Comparison of ENCODE assay signal across 8 cellular contexts in genomic region chr22:41403532-41404318, GRCh38. TPM values are rescaled to one million over a fixed set of nuclear protein-coding genes. Genes with fewer than 3 reads are reported as not detected.
DNase-seq lines count a peak whose midpoint lies in the region; ATAC-seq and TF ChIP-seq lines count a peak whose summit lies in the region.

No MANE protein-coding gene starts in this region.

- peaks cover 10% of the 10 kb centered on the region for H3K4me1 Mint-ChIP-seq in CD14-positive monocyte
- H3K4me1 Mint-ChIP-seq in stimulated activated naive CD8-positive, alpha-beta T cell treated with anti-CD3 and anti-CD28 coated beads, Interleukin-15, amount 100 ng/mL, for 72 hours: peaks cover 31% of the 10 kb centered on the region

- H3K4ac ChIP-seq in neuronal stem cell (ENCODE audit: low read length): no peak overlapping the region

- no peak overlapping the region for H3K14ac ChIP-seq in neuronal stem cell (ENCODE audit: low read length)

- H3K4me1 ChIP-seq in neuronal stem cell (ENCODE audit: control insufficient read depth in 2 of 2, insufficient read depth in 1 of 2, low read depth in 1 of 2, low read length in 2 of 2): peaks cover 0 to 2% of the 10 kb centered on the region in 2 donors

- H3K4me3 Mint-ChIP-seq in CD14-positive monocyte: no peak overlapping the region
- H3K4me3 Mint-ChIP-seq in stimulated activated naive CD8-positive, alpha-beta T cell treated with anti-CD3 and anti-CD28 coated beads, Interleukin-15, amount 100 ng/mL, for 72 hours: peak overlapping the region; percentile 8 to 28

- no peak overlapping the region for H3K23ac ChIP-seq in neuronal stem cell (ENCODE audit: low read depth, low read length, poor library complexity)

- intact Hi-C loops in CD14-positive monocyte (cut with micrococcal nuclease): loop anchor here (2.0 to 10.0 kb wide), 2 partner anchors 113 to 191 kb away; no protein-coding TSS in a partner anchor

- no peak overlapping the region for H4K91ac ChIP-seq in neuronal stem cell (ENCODE audit: low read depth, low read length, poor library complexity)

- H2BK5ac ChIP-seq in neuronal stem cell (ENCODE audit: low read length): no peak overlapping the region

- peak; percentile 86 for ATAC-seq in GM19452 (IDR thresholded peaks at IDR 0.05; ENCODE audit: unreplicated experiment)
- ATAC-seq in stimulated activated naive CD8-positive, alpha-beta T cell treated with anti-CD3 and anti-CD28 coated beads, Interleukin-15, amount 100 ng/mL, for 72 hours: peak; percentile 99

- no peak overlapping the region for H3K4me3 ChIP-seq in LNCaP clone FGC (ENCODE audit: low read depth, low read length)
- no peak overlapping the region for H3K4me3 ChIP-seq in fibroblast of the aortic adventitia (ENCODE audit: low read depth, low read length)
- H3K4me3 ChIP-seq in neuronal stem cell (ENCODE audit: low read length in 2 of 2): no peak overlapping the region

- H3K9me3 ChIP-seq in neuronal stem cell (replicated peaks in 1 of 2; ENCODE audit: control insufficient read depth in 2 of 2, insufficient read depth in 1 of 2, low read depth in 1 of 2, low read length in 2 of 2): no peaks in the 10 kb centered on the region

- no peak overlapping the region for H2BK12ac ChIP-seq in neuronal stem cell (ENCODE audit: low read length)

- H2AK5ac ChIP-seq in neuronal stem cell (ENCODE audit: low read depth, low read length): peak overlapping the region; percentile 64

- no peak overlapping the region for H3K27ac Mint-ChIP-seq in CD14-positive monocyte
- no peak overlapping the region for H3K27ac Mint-ChIP-seq in stimulated activated naive CD8-positive, alpha-beta T cell treated with anti-CD3 and anti-CD28 coated beads, Interleukin-15, amount 100 ng/mL, for 72 hours

- H3K79me1 ChIP-seq in neuronal stem cell (ENCODE audit: low read depth, low read length): no peaks in the 10 kb centered on the region

- H2AFZ ChIP-seq in neuronal stem cell (ENCODE audit: low read length): peak overlapping the region; percentile 70

- H4K8ac ChIP-seq in neuronal stem cell (ENCODE audit: low read depth, low read length): peak overlapping the region; percentile 98

- TF ChIP-seq CTCF in CD14-positive monocyte (IDR thresholded peaks at IDR 0.05) (peak; percentile 89), LNCaP clone FGC (IDR thresholded peaks at IDR 0.05; ENCODE audit: control insufficient read depth, extremely low read depth, insufficient read depth) (peak; percentile 97), fibroblast of the aortic adventitia (IDR thresholded peaks at IDR 0.05; ENCODE audit: insufficient read depth, low read length) (peak; percentile 95)

- peak overlapping the region; percentile 74 for H3K18ac ChIP-seq in neuronal stem cell (ENCODE audit: low read length)

- no peaks in the 10 kb centered on the region for H3K36me3 ChIP-seq in neuronal stem cell (replicated peaks in 1 of 2; ENCODE audit: control insufficient read depth in 2 of 2, insufficient read depth in 2 of 2, low read length in 2 of 2)

- H2BK15ac ChIP-seq in neuronal stem cell (ENCODE audit: low read length): peak overlapping the region; percentile 78

- WGBS in neuronal stem cell (ENCODE audit: extremely low coverage in 2 of 2, insufficient read length in 2 of 2, insufficient replicate concordance in 1 of 2), 2 donors: no CpG with 5 or more reads among the region's 18 CpGs

- H3K27me3 ChIP-seq in neuronal stem cell (ENCODE audit: control insufficient read depth in 3 of 3, insufficient read depth in 3 of 3, low read depth in 1 of 3, low read length in 3 of 3): no peaks in the 10 kb centered on the region

- peak; percentile 87 for DNase-seq in CD14-positive monocyte (ENCODE audit: low spot score)
- DNase-seq in LNCaP clone FGC (ENCODE audit: low read depth): peak; percentile 54
- DNase-seq in SHP77 treated with DMSO at 0.1 percent for 48 hours (lab: John Stamatoyannopoulos, UW): peak; percentile 81
- peak; percentile 93 for DNase-seq in activated effector memory CD4-positive, alpha-beta T cell treated with anti-CD3 and anti-CD28 coated beads, Interleukin-2, amount 50 U/mL, for 16 hours
- DNase-seq in fibroblast of the aortic adventitia (ENCODE audit: low read depth): peak; percentile 84
- DNase-seq in neuronal stem cell (ENCODE audit: low spot score): peak; percentile 80
- peak; percentile 87 to 91 for DNase-seq in stimulated activated naive CD8-positive, alpha-beta T cell treated with anti-CD3 and anti-CD28 coated beads, Interleukin-15, amount 100 ng/mL, for 72 hours

- H2BK120ac ChIP-seq in neuronal stem cell (ENCODE audit: low read depth, low read length): no peak overlapping the region

- H3K9me3 Mint-ChIP-seq in CD14-positive monocyte: peaks cover 0 to 2% (median 0%) of the 10 kb centered on the region in 7 donors
- H3K9me3 Mint-ChIP-seq in stimulated activated naive CD8-positive, alpha-beta T cell treated with anti-CD3 and anti-CD28 coated beads, Interleukin-15, amount 100 ng/mL, for 72 hours: no peaks in the 10 kb centered on the region

- H3K4me2 ChIP-seq in neuronal stem cell (ENCODE audit: insufficient read depth, low read length, poor library complexity, severe bottlenecking): no peak overlapping the region

- no peak overlapping the region for H3K27ac ChIP-seq in neuronal stem cell (replicated peaks; ENCODE audit: low read length)

- no peaks in the 10 kb centered on the region for H3K36me3 Mint-ChIP-seq in CD14-positive monocyte

- no peak overlapping the region for H3K9ac ChIP-seq in neuronal stem cell (ENCODE audit: low read depth, low read length, poor library complexity)

- H3K27me3 Mint-ChIP-seq in CD14-positive monocyte (ENCODE audit: low read depth in 3 of 3): peaks cover 3 to 6% (median 3%) of the 10 kb centered on the region in 3 donors
- no peaks in the 10 kb centered on the region for H3K27me3 Mint-ChIP-seq in stimulated activated naive CD8-positive, alpha-beta T cell treated with anti-CD3 and anti-CD28 coated beads, Interleukin-15, amount 100 ng/mL, for 72 hours

RNA-seq across cellular contexts. Expression of gene TEF, which starts 22.0 kb away (rescaled TPM):
- 1 to 10 TPM in 1 of 2 donors, under 1 TPM in 1; 0.71 to 1.1 TPM for polyA plus RNA-seq in CD14-positive monocyte
- total RNA-seq in fibroblast of the aortic adventitia (ENCODE audit: low replicate concordance): 14.8 and 17.4 TPM in 2 replicates
- 15.1 TPM for polyA plus RNA-seq in neuronal stem cell (2013, experiment 1 of 2)
- 15.8 TPM for polyA plus RNA-seq in neuronal stem cell (2013, experiment 2 of 2)

RNA-seq across cellular contexts. Expression of gene TOB2, which starts 42.9 kb away (rescaled TPM):
- polyA plus RNA-seq in CD14-positive monocyte: 10 to 100 TPM in 1 of 2 donors, 1 to 10 TPM in 1; 7.0 to 11.5 TPM
- total RNA-seq in fibroblast of the aortic adventitia (ENCODE audit: low replicate concordance): 25.4 and 40.1 TPM in 2 replicates
- polyA plus RNA-seq in neuronal stem cell (2013, experiment 1 of 2): 30.2 TPM
- polyA plus RNA-seq in neuronal stem cell (2013, experiment 2 of 2): 31.5 TPM

Comparison
In these comparisons a context has a peak if more than half of its experiments do, and no peak if none do; other contexts are left out.
1. H3K4me3 Mint-ChIP-seq: peak in stimulated activated naive CD8-positive, alpha-beta T cell treated with anti-CD3 and anti-CD28 coated beads, Interleukin-15, amount 100 ng/mL, for 72 hours (2 of 2); none in CD14-positive monocyte (0 of 2).
2. Peak in every context shown above with its lines, with median percentiles within 50 percentile points of each other: DNase-seq and CTCF ChIP-seq.